Comparison of ENCODE assay signal across 17 cellular contexts in the genomic region with DNA sequence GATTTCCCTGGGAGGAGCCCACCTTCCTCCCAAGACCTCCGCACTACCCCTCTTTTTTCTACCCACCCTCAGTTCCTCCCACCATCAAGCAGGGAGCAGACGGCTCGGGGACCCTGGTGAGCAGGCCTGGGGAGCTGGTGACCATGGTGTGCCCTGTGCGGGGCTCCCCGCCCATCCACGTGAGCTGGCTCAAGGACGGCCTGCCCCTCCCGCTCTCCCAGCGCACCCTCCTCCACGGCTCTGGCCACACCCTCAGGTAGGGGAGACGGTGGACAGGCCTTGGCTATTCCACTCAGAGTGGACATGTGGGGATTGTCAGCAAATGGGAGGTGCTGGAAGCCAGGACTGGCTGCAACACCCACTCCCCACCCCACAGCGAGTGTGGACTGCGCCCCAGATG. TPM values are rescaled to one million over a fixed set of nuclear protein-coding genes. Genes with fewer than 3 reads are reported as not detected.
DNase-seq lines count a peak whose midpoint lies in the region; ATAC-seq and TF ChIP-seq lines count a peak whose summit lies in the region.
"Had no signal": no experiment of that assay in that cellular context is flagged by ENCODE, and none has a peak within 500 bp of the region (broad histone marks: within the 10 kb centered on the region; RNA-seq: fewer than 3 reads in every experiment).

No MANE protein-coding gene starts in this region.

- no peak for ATAC-seq in WTC11
- peak; percentile 82 for ATAC-seq in mucosa of descending colon
- ATAC-seq: CD8-positive, alpha-beta T cell had no signal

- no peaks in the 10 kb centered on the region for H3K9me3 ChIP-seq in Peyer's patch
- no peaks in the 10 kb centered on the region for H3K9me3 ChIP-seq in mucosa of descending colon
- H3K9me3 ChIP-seq in SK-N-SH = no peaks in the 10 kb centered on the region
- H3K9me3 ChIP-seq: BLaER1, Caco-2 had no signal

- no peak overlapping the region for H3K9ac ChIP-seq in SK-N-SH
- H3K9ac ChIP-seq: BLaER1 had no signal

- intact Hi-C loops in mucosa of descending colon (cut with DNase I, micrococcal nuclease) = loop anchor here in 1 of 2 donors (10.0 kb wide), 1 partner anchor 57 kb away; no protein-coding TSS in a partner anchor

- POLR2A ChIA-PET in WTC11 (lab: Charles Lee) (no interaction called here), SK-N-SH (lab: Yijun Ruan, JAX) (no interaction called here)

- H3K4me3 ChIP-seq in Peyer's patch = no peak overlapping the region
- H3K4me3 ChIP-seq in mucosa of descending colon = no peak overlapping the region
- H3K4me3 ChIP-seq in SK-N-SH (ENCODE audit: low read depth in 2 of 2, low read length in 1 of 2) = no peak overlapping the region
- H3K4me3 ChIP-seq: BLaER1 had no signal

- no peak overlapping the region for H3K4me3 Mint-ChIP-seq in WTC11
- H3K4me3 Mint-ChIP-seq: B cell; CD4-positive, CD25-positive, alpha-beta regulatory T cell; CD8-positive, alpha-beta T cell had no signal

- no peak for TF ChIP-seq CTCF in Peyer's patch (IDR thresholded peaks at IDR 0.05)
- no peak for TF ChIP-seq CTCF in WTC11 (IDR thresholded peaks at IDR 0.05)
- no peak for TF ChIP-seq CTCF in mucosa of descending colon (IDR thresholded peaks at IDR 0.05)
- TF ChIP-seq CTCF in SK-N-SH (IDR thresholded peaks at IDR 0.05) = no peak

- no peaks in the 10 kb centered on the region for H3K9me2 ChIP-seq in SK-N-SH

- peaks cover 4% of the 10 kb centered on the region; the same call in 1 of the 2 replicates for H3K9me3 Mint-ChIP-seq in WTC11
- H3K9me3 Mint-ChIP-seq: CD4-positive, CD25-positive, alpha-beta regulatory T cell; CD8-positive, alpha-beta T cell had no signal

- H3K27me3 ChIP-seq in Peyer's patch (no peaks in the 10 kb centered on the region), SK-N-SH (ENCODE audit: insufficient read depth) (no peaks in the 10 kb centered on the region)
- H3K27me3 ChIP-seq: BLaER1 had no signal

- no peaks in the 10 kb centered on the region for H3K79me2 ChIP-seq in SK-N-SH (ENCODE audit: insufficient read depth)

- CTCF ChIA-PET in WTC11 (lab: Charles Lee) = no interaction called here
- CTCF ChIA-PET in SK-N-SH (lab: Yijun Ruan, JAX) = no interaction called here

- 84% methylated on average over 11 of the region's 13 CpGs for WGBS in SK-N-SH (ENCODE audit: low lambda C conversion rate)

- TF ChIP-seq POLR2A in Peyer's patch (IDR thresholded peaks at IDR 0.05) = no peak

- no peak for TF ChIP-seq EP300 in SK-N-SH (IDR thresholded peaks at IDR 0.05; ENCODE audit: borderline replicate concordance in 1 of 2, low read depth in 1 of 2, low read length in 1 of 2)

- peaks cover 0 to 17% (median 2%) of the 10 kb centered on the region in 4 donors for H3K4me1 ChIP-seq in Peyer's patch
- no peaks in the 10 kb centered on the region for H3K4me1 ChIP-seq in mucosa of descending colon (ENCODE audit: low read depth)
- no peaks in the 10 kb centered on the region; a peak in 1 of 4 replicates for H3K4me1 ChIP-seq in SK-N-SH (ENCODE audit: control insufficient read depth in 1 of 2, insufficient read depth in 2 of 2, low read depth in 1 of 2, low read length in 1 of 2)
- H3K4me1 ChIP-seq: Caco-2 had no signal

- H3K4me2 ChIP-seq in SK-N-SH = no peak overlapping the region
- H3K4me2 ChIP-seq: BLaER1 had no signal

- TF ChIP-seq RAD21 in SK-N-SH (IDR thresholded peaks at IDR 0.05; ENCODE audit: low read length) = no peak

- H4K20me1 ChIP-seq in SK-N-SH (ENCODE audit: insufficient read depth) = no peaks in the 10 kb centered on the region
- H4K20me1 ChIP-seq: BLaER1 had no signal

- H3K36me3 ChIP-seq in Peyer's patch (no peaks in the 10 kb centered on the region), mucosa of descending colon (ENCODE audit: low read depth) (no peaks in the 10 kb centered on the region), SK-N-SH (replicated peaks in 1 of 2; ENCODE audit: control insufficient read depth in 1 of 2, insufficient read depth in 2 of 2, low read length in 1 of 2) (no peaks in the 10 kb centered on the region)
- H3K36me3 ChIP-seq: BLaER1 had no signal

- H3F3A ChIP-seq in SK-N-SH (replicated peaks; ENCODE audit: insufficient read depth) = no peaks in the 10 kb centered on the region

- no peaks in the 10 kb centered on the region for H3K27me3 Mint-ChIP-seq in WTC11 (ENCODE audit: low read depth)
- H3K27me3 Mint-ChIP-seq: CD4-positive, CD25-positive, alpha-beta regulatory T cell had no signal

- H3K4me1 Mint-ChIP-seq in WTC11 = peaks cover 12% of the 10 kb centered on the region
- H3K4me1 Mint-ChIP-seq: B cell; CD4-positive, CD25-positive, alpha-beta regulatory T cell had no signal

- H3K27ac Mint-ChIP-seq in WTC11 = peak overlapping the region; percentile 74
- H3K27ac Mint-ChIP-seq: B cell; CD4-positive, CD25-positive, alpha-beta regulatory T cell; CD8-positive, alpha-beta T cell had no signal

- peaks cover 5% of the 10 kb centered on the region; the same call in 1 of the 2 replicates for H3K36me3 Mint-ChIP-seq in WTC11
- H3K36me3 Mint-ChIP-seq: CD4-positive, CD25-positive, alpha-beta regulatory T cell; CD8-positive, alpha-beta T cell had no signal

- no peak overlapping the region for H2AFZ ChIP-seq in SK-N-SH (ENCODE audit: low read depth)

- H3K27ac ChIP-seq in Peyer's patch = no peak overlapping the region
- H3K27ac ChIP-seq in SK-N-SH (ENCODE audit: low read depth in 2 of 2, low read length in 1 of 2) = no peak overlapping the region
- H3K27ac ChIP-seq: BLaER1, C4-2B had no signal

- peak in 2 of 3 donors; percentile 58 to 73 for DNase-seq in Peyer's patch
- DNase-seq in WTC11 (ENCODE audit: low spot score) = no peak
- peak in 2 of 3 donors; percentile 53 to 72 for DNase-seq in mucosa of descending colon
- no peak for DNase-seq in activated CD8-positive, alpha-beta memory T cell treated with anti-CD3 and anti-CD28 coated beads for 24 hours
- no peak for DNase-seq in NCI-H1417 (lab: John Stamatoyannopoulos, UW)
- DNase-seq in SK-N-SH = no peak
- DNase-seq: Caco-2; CD4-positive, CD25-positive, alpha-beta regulatory T cell; CD8-positive, alpha-beta T cell; DMS153; DND-41; GOT3; HCEC 1CT had no signal

TF ChIP-seq in WTC11, 78 proteins besides CTCF, POLR2A, EP300 and RAD21:
- TF ChIP-seq ETV6 (CRISPR knock-in tag; IDR thresholded peaks at IDR 0.05) (no peak), SMAD3 (CRISPR knock-in tag; IDR thresholded peaks at IDR 0.05; ENCODE audit: borderline replicate concordance) (no peak), NFYB (CRISPR knock-in tag; conservative IDR thresholded peaks at IDR 0.05; ENCODE audit: low read depth) (no peak), JUN (CRISPR knock-in tag; IDR thresholded peaks at IDR 0.05) (no peak)
- TF ChIP-seq, protein P1, sequence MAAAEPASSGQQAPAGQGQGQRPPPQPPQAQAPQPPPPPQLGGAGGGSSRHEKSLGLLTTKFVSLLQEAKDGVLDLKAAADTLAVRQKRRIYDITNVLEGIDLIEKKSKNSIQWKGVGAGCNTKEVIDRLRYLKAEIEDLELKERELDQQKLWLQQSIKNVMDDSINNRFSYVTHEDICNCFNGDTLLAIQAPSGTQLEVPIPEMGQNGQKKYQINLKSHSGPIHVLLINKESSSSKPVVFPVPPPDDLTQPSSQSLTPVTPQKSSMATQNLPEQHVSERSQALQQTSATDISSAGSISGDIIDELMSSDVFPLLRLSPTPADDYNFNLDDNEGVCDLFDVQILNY (CRISPR knock-in tag; IDR thresholded peaks at IDR 0.05) = no peak

TF ChIP-seq in SK-N-SH, 30 proteins besides CTCF, POLR2A, EP300 and RAD21:
- TF ChIP-seq MEF2A (IDR thresholded peaks at IDR 0.05; ENCODE audit: borderline replicate concordance, low read depth) (no peak), CHD2 (IDR thresholded peaks at IDR 0.05; ENCODE audit: low read length, partially characterized antibody) (no peak), MXI1 (IDR thresholded peaks at IDR 0.05; ENCODE audit: low read depth, low read length) (no peak), TEAD4 (IDR thresholded peaks at IDR 0.05; ENCODE audit: borderline replicate concordance, insufficient read depth) (no peak), SIN3A (IDR thresholded peaks at IDR 0.05; ENCODE audit: borderline replicate concordance, low read depth, low read length) (no peak)
- TF ChIP-seq, protein P2, sequence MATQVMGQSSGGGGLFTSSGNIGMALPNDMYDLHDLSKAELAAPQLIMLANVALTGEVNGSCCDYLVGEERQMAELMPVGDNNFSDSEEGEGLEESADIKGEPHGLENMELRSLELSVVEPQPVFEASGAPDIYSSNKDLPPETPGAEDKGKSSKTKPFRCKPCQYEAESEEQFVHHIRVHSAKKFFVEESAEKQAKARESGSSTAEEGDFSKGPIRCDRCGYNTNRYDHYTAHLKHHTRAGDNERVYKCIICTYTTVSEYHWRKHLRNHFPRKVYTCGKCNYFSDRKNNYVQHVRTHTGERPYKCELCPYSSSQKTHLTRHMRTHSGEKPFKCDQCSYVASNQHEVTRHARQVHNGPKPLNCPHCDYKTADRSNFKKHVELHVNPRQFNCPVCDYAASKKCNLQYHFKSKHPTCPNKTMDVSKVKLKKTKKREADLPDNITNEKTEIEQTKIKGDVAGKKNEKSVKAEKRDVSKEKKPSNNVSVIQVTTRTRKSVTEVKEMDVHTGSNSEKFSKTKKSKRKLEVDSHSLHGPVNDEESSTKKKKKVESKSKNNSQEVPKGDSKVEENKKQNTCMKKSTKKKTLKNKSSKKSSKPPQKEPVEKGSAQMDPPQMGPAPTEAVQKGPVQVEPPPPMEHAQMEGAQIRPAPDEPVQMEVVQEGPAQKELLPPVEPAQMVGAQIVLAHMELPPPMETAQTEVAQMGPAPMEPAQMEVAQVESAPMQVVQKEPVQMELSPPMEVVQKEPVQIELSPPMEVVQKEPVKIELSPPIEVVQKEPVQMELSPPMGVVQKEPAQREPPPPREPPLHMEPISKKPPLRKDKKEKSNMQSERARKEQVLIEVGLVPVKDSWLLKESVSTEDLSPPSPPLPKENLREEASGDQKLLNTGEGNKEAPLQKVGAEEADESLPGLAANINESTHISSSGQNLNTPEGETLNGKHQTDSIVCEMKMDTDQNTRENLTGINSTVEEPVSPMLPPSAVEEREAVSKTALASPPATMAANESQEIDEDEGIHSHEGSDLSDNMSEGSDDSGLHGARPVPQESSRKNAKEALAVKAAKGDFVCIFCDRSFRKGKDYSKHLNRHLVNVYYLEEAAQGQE (IDR thresholded peaks at IDR 0.05; ENCODE audit: low read depth, low read length) = no peak
- TF ChIP-seq, protein P3, sequence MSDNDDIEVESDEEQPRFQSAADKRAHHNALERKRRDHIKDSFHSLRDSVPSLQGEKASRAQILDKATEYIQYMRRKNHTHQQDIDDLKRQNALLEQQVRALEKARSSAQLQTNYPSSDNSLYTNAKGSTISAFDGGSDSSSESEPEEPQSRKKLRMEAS (IDR thresholded peaks at IDR 0.05; ENCODE audit: low read depth) = no peak

RNA-seq across cellular contexts. Expression of a gene that starts 52.9 kb away (rescaled TPM):
- total RNA-seq in Peyer's patch (100 to 1,000 TPM; 106 to 761 (median 547) TPM), WTC11 (2021) (71.0 to 95.7 TPM (median 74.2 TPM) in 3 replicates), mucosa of descending colon (100 to 1,000 TPM; 221 to 410 (median 408) TPM)
- polyA plus RNA-seq in SK-N-SH (2012; rRNA removed) = 0.49 and 0.59 TPM in 2 replicates
- polyA plus RNA-seq in SK-N-SH (2012; cell fraction: cytosol; rRNA removed) = 0.34 and 0.84 TPM in 2 replicates
- 0.29 TPM in 2 replicates for polyA plus RNA-seq in SK-N-SH (2012; cell fraction: nucleus; rRNA removed)
- total RNA-seq: A172; CD4-positive, CD25-positive, alpha-beta regulatory T cell; CD8-positive, alpha-beta T cell had no signal
- polyA plus RNA-seq: CD4-positive, CD25-positive, alpha-beta regulatory T cell had no signal

Comparison
In these comparisons a context has a peak if more than half of its experiments do, and no peak if none do; other contexts are left out.
1. DNase-seq: peak in Peyer's patch (2 of 3) and mucosa of descending colon (2 of 3); none in WTC11 (single experiment), activated CD8-positive, alpha-beta memory T cell treated with anti-CD3 and anti-CD28 coated beads for 24 hours (single experiment), NCI-H1417 (0 of 3) and SK-N-SH (single experiment).